Comparison of ENCODE assay signal across 1 cellular context in the genomic region with DNA sequence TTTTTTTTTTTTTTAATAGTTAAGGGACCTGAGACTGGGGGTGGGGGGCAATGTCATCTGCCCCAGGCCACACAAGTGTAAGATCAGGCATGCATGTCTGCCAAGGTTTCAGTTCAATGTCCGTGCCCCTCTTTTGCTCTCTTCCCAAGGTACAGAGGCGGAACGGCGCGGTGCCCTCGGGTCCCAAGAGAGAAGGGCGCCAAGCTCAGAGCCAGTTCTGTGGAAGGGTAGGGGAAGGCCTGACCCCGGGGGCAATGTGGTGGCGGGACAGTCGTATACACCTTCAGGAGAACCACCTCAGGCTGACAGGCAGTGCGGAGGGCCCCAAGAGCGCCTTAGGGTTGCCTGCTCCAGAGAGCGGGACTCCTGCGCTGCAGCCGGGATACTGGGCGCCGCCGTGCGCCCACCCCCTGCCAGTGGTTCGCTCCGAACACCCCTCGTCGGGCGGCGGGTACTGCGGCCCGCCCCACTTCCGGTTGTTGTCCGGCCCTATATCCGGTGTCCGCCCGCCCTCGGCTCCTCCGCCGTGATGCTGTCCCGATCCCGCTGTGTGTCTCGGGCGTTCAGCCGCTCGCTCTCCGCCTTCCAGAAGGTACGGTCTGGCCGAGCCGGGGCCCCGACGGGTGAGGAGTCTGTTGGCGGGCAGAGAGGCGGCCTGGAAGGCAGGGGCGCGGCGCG.
TF ChIP-seq lines count a peak whose summit lies in the region.

A gene (plus strand): TSS at position 492 of the 678 bp plus-strand sequence. CDS start 38 bp downstream, at position 530.

TF ChIP-seq in K562, 482 proteins besides CTCF, POLR2A, EP300 and RAD21 (continued from another document and continues in another):
- TF ChIP-seq, protein P1, sequence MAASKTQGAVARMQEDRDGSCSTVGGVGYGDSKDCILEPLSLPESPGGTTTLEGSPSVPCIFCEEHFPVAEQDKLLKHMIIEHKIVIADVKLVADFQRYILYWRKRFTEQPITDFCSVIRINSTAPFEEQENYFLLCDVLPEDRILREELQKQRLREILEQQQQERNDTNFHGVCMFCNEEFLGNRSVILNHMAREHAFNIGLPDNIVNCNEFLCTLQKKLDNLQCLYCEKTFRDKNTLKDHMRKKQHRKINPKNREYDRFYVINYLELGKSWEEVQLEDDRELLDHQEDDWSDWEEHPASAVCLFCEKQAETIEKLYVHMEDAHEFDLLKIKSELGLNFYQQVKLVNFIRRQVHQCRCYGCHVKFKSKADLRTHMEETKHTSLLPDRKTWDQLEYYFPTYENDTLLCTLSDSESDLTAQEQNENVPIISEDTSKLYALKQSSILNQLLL (CRISPR knock-in tag; IDR thresholded peaks at IDR 0.05; ENCODE audit: borderline replicate concordance), result no peak
- TF ChIP-seq RBM17 (IDR thresholded peaks at IDR 0.05; ENCODE audit: borderline replicate concordance, low read depth, low read length) (no peak), C11orf30 (IDR thresholded peaks at IDR 0.05; ENCODE audit: low read depth) (peak; percentile 72), SMARCB1 (IDR thresholded peaks at IDR 0.05; ENCODE audit: insufficient read length, low read depth) (no peak), MIER1 (IDR thresholded peaks at IDR 0.05; ENCODE audit: low read depth) (no peak), MTA1 (IDR thresholded peaks at IDR 0.05; ENCODE audit: borderline replicate concordance) (no peak), KLF10 (CRISPR knock-in tag; IDR thresholded peaks at IDR 0.05) (no peak), SRSF9 (IDR thresholded peaks at IDR 0.05; ENCODE audit: borderline replicate concordance, low read depth, low read length) (no peak), SMAD4 (CRISPR knock-in tag; conservative IDR thresholded peaks at IDR 0.05) (peak; percentile 62), CHD1 (IDR thresholded peaks at IDR 0.05; ENCODE audit: low read length) (no peak), ARHGAP35 (IDR thresholded peaks at IDR 0.05; ENCODE audit: partially characterized antibody) (no peak), MTA2 (IDR thresholded peaks at IDR 0.05; ENCODE audit: low read depth) (no peak), MYC (IDR thresholded peaks at IDR 0.05; ENCODE audit: low read depth, low read length) (no peak; the same call in 1 of the 2 replicates), MYC (CRISPR knock-in tag; IDR thresholded peaks at IDR 0.05; ENCODE audit: borderline replicate concordance, low read depth) (no peak), KDM4B (IDR thresholded peaks at IDR 0.05; ENCODE audit: borderline replicate concordance in 2 of 2, low read depth in 1 of 2) (peak in 1 of 2 experiments; percentile 82; a peak in 1 of 4 replicates), SAFB (IDR thresholded peaks at IDR 0.05; ENCODE audit: borderline replicate concordance, low read depth, low read length) (no peak), PHF8 (IDR thresholded peaks at IDR 0.05; ENCODE audit: borderline replicate concordance, low read length) (peak; percentile 87; the same call in 1 of the 2 replicates), RBFOX2 (IDR thresholded peaks at IDR 0.05; ENCODE audit: low read depth, low read length) (peak; percentile 96), HNRNPLL (IDR thresholded peaks at IDR 0.05; ENCODE audit: low read depth, low read length, poor library complexity, severe bottlenecking) (peak; percentile 39), NFIC (IDR thresholded peaks at IDR 0.05) (peak; percentile 15; the same call in 1 of the 2 replicates), EP400 (IDR thresholded peaks at IDR 0.05) (peak; percentile 46), SIX5 (IDR thresholded peaks at IDR 0.05; ENCODE audit: borderline replicate concordance in 1 of 2, insufficient read depth in 1 of 2, low read depth in 1 of 2, low read length in 2 of 2) (peak; percentile 51; a peak in 3 of 4 replicates), POLR2AphosphoS5 (IDR thresholded peaks at IDR 0.05; ENCODE audit: control insufficient read depth, insufficient read depth, low read depth, low read length) (peak; percentile 80; the same call in 1 of the 2 replicates), ZNF778 (CRISPR knock-in tag; IDR thresholded peaks at IDR 0.05) (no peak), NFIX (CRISPR knock-in tag; IDR thresholded peaks at IDR 0.05; ENCODE audit: low read depth) (no peak), CBX3 (IDR thresholded peaks at IDR 0.05; ENCODE audit: borderline replicate concordance in 1 of 2, low read length in 2 of 2) (no peak), ZNF583 (CRISPR knock-in tag; IDR thresholded peaks at IDR 0.05) (no peak)
- TF ChIP-seq, protein P2, sequence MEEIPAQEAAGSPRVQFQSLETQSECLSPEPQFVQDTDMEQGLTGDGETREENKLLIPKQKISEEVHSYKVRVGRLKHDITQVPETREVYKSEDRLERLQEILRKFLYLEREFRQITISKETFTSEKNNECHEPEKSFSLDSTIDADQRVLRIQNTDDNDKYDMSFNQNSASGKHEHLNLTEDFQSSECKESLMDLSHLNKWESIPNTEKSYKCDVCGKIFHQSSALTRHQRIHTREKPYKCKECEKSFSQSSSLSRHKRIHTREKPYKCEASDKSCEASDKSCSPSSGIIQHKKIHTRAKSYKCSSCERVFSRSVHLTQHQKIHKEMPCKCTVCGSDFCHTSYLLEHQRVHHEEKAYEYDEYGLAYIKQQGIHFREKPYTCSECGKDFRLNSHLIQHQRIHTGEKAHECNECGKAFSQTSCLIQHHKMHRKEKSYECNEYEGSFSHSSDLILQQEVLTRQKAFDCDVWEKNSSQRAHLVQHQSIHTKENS (CRISPR knock-in tag; IDR thresholded peaks at IDR 0.05), result no peak
- TF ChIP-seq, protein P3, sequence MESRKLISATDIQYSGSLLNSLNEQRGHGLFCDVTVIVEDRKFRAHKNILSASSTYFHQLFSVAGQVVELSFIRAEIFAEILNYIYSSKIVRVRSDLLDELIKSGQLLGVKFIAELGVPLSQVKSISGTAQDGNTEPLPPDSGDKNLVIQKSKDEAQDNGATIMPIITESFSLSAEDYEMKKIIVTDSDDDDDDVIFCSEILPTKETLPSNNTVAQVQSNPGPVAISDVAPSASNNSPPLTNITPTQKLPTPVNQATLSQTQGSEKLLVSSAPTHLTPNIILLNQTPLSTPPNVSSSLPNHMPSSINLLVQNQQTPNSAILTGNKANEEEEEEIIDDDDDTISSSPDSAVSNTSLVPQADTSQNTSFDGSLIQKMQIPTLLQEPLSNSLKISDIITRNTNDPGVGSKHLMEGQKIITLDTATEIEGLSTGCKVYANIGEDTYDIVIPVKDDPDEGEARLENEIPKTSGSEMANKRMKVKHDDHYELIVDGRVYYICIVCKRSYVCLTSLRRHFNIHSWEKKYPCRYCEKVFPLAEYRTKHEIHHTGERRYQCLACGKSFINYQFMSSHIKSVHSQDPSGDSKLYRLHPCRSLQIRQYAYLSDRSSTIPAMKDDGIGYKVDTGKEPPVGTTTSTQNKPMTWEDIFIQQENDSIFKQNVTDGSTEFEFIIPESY (CRISPR knock-in tag; IDR thresholded peaks at IDR 0.05), result 0 out of 2 replicates have a peak, but pooled peaks have one; percentile 14
- TF ChIP-seq, protein P4, sequence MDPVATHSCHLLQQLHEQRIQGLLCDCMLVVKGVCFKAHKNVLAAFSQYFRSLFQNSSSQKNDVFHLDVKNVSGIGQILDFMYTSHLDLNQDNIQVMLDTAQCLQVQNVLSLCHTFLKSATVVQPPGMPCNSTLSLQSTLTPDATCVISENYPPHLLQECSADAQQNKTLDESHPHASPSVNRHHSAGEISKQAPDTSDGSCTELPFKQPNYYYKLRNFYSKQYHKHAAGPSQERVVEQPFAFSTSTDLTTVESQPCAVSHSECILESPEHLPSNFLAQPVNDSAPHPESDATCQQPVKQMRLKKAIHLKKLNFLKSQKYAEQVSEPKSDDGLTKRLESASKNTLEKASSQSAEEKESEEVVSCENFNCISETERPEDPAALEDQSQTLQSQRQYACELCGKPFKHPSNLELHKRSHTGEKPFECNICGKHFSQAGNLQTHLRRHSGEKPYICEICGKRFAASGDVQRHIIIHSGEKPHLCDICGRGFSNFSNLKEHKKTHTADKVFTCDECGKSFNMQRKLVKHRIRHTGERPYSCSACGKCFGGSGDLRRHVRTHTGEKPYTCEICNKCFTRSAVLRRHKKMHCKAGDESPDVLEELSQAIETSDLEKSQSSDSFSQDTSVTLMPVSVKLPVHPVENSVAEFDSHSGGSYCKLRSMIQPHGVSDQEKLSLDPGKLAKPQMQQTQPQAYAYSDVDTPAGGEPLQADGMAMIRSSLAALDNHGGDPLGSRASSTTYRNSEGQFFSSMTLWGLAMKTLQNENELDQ (CRISPR knock-in tag; IDR thresholded peaks at IDR 0.05; ENCODE audit: borderline replicate concordance), result no peak
- TF ChIP-seq, protein P5, sequence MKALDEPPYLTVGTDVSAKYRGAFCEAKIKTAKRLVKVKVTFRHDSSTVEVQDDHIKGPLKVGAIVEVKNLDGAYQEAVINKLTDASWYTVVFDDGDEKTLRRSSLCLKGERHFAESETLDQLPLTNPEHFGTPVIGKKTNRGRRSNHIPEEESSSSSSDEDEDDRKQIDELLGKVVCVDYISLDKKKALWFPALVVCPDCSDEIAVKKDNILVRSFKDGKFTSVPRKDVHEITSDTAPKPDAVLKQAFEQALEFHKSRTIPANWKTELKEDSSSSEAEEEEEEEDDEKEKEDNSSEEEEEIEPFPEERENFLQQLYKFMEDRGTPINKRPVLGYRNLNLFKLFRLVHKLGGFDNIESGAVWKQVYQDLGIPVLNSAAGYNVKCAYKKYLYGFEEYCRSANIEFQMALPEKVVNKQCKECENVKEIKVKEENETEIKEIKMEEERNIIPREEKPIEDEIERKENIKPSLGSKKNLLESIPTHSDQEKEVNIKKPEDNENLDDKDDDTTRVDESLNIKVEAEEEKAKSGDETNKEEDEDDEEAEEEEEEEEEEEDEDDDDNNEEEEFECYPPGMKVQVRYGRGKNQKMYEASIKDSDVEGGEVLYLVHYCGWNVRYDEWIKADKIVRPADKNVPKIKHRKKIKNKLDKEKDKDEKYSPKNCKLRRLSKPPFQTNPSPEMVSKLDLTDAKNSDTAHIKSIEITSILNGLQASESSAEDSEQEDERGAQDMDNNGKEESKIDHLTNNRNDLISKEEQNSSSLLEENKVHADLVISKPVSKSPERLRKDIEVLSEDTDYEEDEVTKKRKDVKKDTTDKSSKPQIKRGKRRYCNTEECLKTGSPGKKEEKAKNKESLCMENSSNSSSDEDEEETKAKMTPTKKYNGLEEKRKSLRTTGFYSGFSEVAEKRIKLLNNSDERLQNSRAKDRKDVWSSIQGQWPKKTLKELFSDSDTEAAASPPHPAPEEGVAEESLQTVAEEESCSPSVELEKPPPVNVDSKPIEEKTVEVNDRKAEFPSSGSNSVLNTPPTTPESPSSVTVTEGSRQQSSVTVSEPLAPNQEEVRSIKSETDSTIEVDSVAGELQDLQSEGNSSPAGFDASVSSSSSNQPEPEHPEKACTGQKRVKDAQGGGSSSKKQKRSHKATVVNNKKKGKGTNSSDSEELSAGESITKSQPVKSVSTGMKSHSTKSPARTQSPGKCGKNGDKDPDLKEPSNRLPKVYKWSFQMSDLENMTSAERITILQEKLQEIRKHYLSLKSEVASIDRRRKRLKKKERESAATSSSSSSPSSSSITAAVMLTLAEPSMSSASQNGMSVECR (CRISPR knock-in tag; IDR thresholded peaks at IDR 0.05), result no peak
- TF ChIP-seq, protein P6, sequence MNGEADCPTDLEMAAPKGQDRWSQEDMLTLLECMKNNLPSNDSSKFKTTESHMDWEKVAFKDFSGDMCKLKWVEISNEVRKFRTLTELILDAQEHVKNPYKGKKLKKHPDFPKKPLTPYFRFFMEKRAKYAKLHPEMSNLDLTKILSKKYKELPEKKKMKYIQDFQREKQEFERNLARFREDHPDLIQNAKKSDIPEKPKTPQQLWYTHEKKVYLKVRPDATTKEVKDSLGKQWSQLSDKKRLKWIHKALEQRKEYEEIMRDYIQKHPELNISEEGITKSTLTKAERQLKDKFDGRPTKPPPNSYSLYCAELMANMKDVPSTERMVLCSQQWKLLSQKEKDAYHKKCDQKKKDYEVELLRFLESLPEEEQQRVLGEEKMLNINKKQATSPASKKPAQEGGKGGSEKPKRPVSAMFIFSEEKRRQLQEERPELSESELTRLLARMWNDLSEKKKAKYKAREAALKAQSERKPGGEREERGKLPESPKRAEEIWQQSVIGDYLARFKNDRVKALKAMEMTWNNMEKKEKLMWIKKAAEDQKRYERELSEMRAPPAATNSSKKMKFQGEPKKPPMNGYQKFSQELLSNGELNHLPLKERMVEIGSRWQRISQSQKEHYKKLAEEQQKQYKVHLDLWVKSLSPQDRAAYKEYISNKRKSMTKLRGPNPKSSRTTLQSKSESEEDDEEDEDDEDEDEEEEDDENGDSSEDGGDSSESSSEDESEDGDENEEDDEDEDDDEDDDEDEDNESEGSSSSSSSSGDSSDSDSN (IDR thresholded peaks at IDR 0.05; ENCODE audit: borderline replicate concordance in 1 of 2, low read depth in 2 of 2, low read length in 2 of 2), result peak; percentile 67 to 87; a peak in 3 of 4 replicates
- TF ChIP-seq, protein P7, sequence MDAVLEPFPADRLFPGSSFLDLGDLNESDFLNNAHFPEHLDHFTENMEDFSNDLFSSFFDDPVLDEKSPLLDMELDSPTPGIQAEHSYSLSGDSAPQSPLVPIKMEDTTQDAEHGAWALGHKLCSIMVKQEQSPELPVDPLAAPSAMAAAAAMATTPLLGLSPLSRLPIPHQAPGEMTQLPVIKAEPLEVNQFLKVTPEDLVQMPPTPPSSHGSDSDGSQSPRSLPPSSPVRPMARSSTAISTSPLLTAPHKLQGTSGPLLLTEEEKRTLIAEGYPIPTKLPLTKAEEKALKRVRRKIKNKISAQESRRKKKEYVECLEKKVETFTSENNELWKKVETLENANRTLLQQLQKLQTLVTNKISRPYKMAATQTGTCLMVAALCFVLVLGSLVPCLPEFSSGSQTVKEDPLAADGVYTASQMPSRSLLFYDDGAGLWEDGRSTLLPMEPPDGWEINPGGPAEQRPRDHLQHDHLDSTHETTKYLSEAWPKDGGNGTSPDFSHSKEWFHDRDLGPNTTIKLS (IDR thresholded peaks at IDR 0.05; ENCODE audit: borderline replicate concordance, low read depth), result no peak
- TF ChIP-seq, protein P8, sequence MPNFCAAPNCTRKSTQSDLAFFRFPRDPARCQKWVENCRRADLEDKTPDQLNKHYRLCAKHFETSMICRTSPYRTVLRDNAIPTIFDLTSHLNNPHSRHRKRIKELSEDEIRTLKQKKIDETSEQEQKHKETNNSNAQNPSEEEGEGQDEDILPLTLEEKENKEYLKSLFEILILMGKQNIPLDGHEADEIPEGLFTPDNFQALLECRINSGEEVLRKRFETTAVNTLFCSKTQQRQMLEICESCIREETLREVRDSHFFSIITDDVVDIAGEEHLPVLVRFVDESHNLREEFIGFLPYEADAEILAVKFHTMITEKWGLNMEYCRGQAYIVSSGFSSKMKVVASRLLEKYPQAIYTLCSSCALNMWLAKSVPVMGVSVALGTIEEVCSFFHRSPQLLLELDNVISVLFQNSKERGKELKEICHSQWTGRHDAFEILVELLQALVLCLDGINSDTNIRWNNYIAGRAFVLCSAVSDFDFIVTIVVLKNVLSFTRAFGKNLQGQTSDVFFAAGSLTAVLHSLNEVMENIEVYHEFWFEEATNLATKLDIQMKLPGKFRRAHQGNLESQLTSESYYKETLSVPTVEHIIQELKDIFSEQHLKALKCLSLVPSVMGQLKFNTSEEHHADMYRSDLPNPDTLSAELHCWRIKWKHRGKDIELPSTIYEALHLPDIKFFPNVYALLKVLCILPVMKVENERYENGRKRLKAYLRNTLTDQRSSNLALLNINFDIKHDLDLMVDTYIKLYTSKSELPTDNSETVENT (CRISPR knock-in tag; IDR thresholded peaks at IDR 0.05), result peak; percentile 39; the same call in 1 of the 2 replicates
- TF ChIP-seq, protein P9, sequence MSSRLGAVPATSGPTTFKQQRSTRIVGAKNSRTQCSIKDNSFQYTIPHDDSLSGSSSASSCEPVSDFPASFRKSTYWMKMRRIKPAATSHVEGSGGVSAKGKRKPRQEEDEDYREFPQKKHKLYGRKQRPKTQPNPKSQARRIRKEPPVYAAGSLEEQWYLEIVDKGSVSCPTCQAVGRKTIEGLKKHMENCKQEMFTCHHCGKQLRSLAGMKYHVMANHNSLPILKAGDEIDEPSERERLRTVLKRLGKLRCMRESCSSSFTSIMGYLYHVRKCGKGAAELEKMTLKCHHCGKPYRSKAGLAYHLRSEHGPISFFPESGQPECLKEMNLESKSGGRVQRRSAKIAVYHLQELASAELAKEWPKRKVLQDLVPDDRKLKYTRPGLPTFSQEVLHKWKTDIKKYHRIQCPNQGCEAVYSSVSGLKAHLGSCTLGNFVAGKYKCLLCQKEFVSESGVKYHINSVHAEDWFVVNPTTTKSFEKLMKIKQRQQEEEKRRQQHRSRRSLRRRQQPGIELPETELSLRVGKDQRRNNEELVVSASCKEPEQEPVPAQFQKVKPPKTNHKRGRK (tag; IDR thresholded peaks at IDR 0.05), result no peak
